8 cellular contexts compared by ENCODE assay signal in the genomic region with DNA sequence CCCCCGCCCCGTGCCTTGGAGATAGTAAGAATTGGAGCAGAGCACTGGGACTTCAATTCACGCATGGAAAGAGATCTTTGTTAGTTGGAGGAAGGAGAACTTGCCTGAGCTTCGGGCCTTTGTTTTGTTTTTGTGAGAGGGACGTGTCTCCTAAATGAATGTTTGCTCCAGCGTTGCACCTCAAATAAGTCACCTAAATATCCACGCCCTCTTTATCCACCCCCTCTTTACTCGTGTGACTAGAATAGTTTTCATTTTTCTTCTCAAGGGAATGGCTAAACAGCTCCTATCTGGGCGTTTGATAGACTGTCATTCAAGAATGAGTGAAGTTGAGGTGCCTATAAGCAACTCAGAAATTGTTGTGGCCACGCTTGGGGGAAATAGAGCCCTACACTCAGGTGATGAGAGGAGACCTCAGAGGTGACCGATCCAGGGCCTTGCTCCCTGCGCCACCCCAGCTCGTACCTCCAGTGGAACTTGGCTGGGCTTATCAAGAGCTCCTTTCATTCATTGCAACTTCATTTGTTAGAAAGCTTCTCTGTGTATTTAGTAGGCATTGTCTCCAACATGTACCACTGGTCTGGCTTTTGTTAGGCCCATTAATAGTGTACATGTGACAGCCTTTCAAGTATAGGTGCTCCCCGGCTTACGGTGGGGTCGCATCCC. TPM values are rescaled to one million over a fixed set of nuclear protein-coding genes. Genes with fewer than 3 reads are reported as not detected.
DNase-seq lines count a peak whose midpoint lies in the region; ATAC-seq and TF ChIP-seq lines count a peak whose summit lies in the region.

No MANE protein-coding gene starts in this region.

- H3K27ac ChIP-seq in ascending aorta (no peak overlapping the region), left lung (peak overlapping the region in 1 of 2 donors; percentile 84), testis (peak overlapping the region in 1 of 2 donors; percentile 92)

- H3K36me3 ChIP-seq in ascending aorta (no peaks in the 10 kb centered on the region), left lung (no peaks in the 10 kb centered on the region), testis (ENCODE audit: low read depth, missing control alignments) (no peaks in the 10 kb centered on the region)

- no peak for TF ChIP-seq POLR2A in testis (IDR thresholded peaks at IDR 0.05)

- DNase-seq in activated CD4-positive, alpha-beta T cell treated with anti-CD3 and anti-CD28 coated beads, Interleukin-2, amount 10 ng/mL, durations not matched to agents 7 days and 5 days = no peak
- DNase-seq in activated CD4-positive, alpha-beta T cell treated with anti-CD3 and anti-CD28 coated beads for 1 hour = no peak
- DNase-seq in ascending aorta (ENCODE audit: low spot score in 2 of 2) = no peak
- DNase-seq in left lung = no peak
- DNase-seq in testis = no peak

- H3K4me3 ChIP-seq in ascending aorta (peak overlapping the region; percentile 82 to 89), left lung (peak overlapping the region; percentile 67 to 76), testis (peak overlapping the region; percentile 87 to 94)

- no peaks in the 10 kb centered on the region for H3K27me3 ChIP-seq in ascending aorta
- H3K27me3 ChIP-seq in left lung = no peaks in the 10 kb centered on the region
- no peaks in the 10 kb centered on the region for H3K27me3 ChIP-seq in testis

- intact Hi-C loops in ascending aorta (cut with DNase I) = no loop called here
- intact Hi-C loops in left lung (cut with DNase I) = no loop called here
- intact Hi-C loops in testis (cut with DNase I; ENCODE audit: low total_unique reads) = no loop called here

- no peaks in the 10 kb centered on the region for H3K9me3 Mint-ChIP-seq in activated CD4-positive, alpha-beta T cell treated with anti-CD3 and anti-CD28 coated beads, Interleukin-2, amount 10 ng/mL, durations not matched to agents 7 days and 5 days

- H3K4me1 ChIP-seq in ascending aorta (peaks cover 4 to 20% of the 10 kb centered on the region in 2 donors), left lung (peaks cover 7 to 39% of the 10 kb centered on the region in 2 donors), testis (peaks cover 28% of the 10 kb centered on the region)

- H3K4me3 Mint-ChIP-seq in activated CD4-positive, alpha-beta T cell treated with anti-CD3 and anti-CD28 coated beads, Interleukin-2, amount 10 ng/mL, durations not matched to agents 7 days and 5 days = peak overlapping the region; percentile 88

- H3K9me3 ChIP-seq in ascending aorta (no peaks in the 10 kb centered on the region), left lung (no peaks in the 10 kb centered on the region), testis (no peaks in the 10 kb centered on the region)

- H3K36me3 Mint-ChIP-seq in activated CD4-positive, alpha-beta T cell treated with anti-CD3 and anti-CD28 coated beads, Interleukin-2, amount 10 ng/mL, durations not matched to agents 7 days and 5 days (ENCODE audit: low read depth) = peaks cover 17% of the 10 kb centered on the region

- peak overlapping the region; percentile 95 for H3K27ac Mint-ChIP-seq in activated CD4-positive, alpha-beta T cell treated with anti-CD3 and anti-CD28 coated beads, Interleukin-2, amount 10 ng/mL, durations not matched to agents 7 days and 5 days

- peaks cover 56% of the 10 kb centered on the region for H3K4me1 Mint-ChIP-seq in activated CD4-positive, alpha-beta T cell treated with anti-CD3 and anti-CD28 coated beads, Interleukin-2, amount 10 ng/mL, durations not matched to agents 7 days and 5 days

- POLR2A ChIA-PET in activated CD4-positive, alpha-beta T cell treated with anti-CD3 and anti-CD28 coated beads, Interleukin-2, amount 10 ng/mL, durations not matched to agents 7 days and 5 days (lab: Charles Lee) = no interaction called here

- 18 to 19% methylated on average over 16 of the region's 16 CpGs for WGBS in testis, 2 donors

- TF ChIP-seq CTCF in ascending aorta (IDR thresholded peaks at IDR 0.05) (no peak), left lung (IDR thresholded peaks at IDR 0.05) (no peak), testis (IDR thresholded peaks at IDR 0.05) (no peak)

- CTCF ChIA-PET in activated CD4-positive, alpha-beta T cell treated with anti-CD3 and anti-CD28 coated beads, Interleukin-2, amount 10 ng/mL, durations not matched to agents 7 days and 5 days (lab: Charles Lee) = interaction anchor here (1.0 to 9.8 kb wide), 3 partner anchors 10 to 172 kb away, joined by 3 to 93 read pairs (median 3); partner anchors contain the start of gene LKAAEAR1

- ATAC-seq in left lung = peak; percentile 2
- ATAC-seq in GM19324 (IDR thresholded peaks at IDR 0.05; ENCODE audit: low FRiP score, unreplicated experiment) = no peak
- no peak for ATAC-seq in HG02840 (IDR thresholded peaks at IDR 0.05; ENCODE audit: low FRiP score, unreplicated experiment)
- no peak for ATAC-seq in activated CD4-positive, CD25-positive, alpha-beta regulatory T cell treated with anti-CD3 and anti-CD28 coated beads, Interleukin-2, amount 50 U/mL, for 24 hours

- H3K27me3 Mint-ChIP-seq in activated CD4-positive, alpha-beta T cell treated with anti-CD3 and anti-CD28 coated beads, Interleukin-2, amount 10 ng/mL, durations not matched to agents 7 days and 5 days = peaks cover 5% of the 10 kb centered on the region

RNA-seq across cellular contexts. Expression of gene PCMTD2, which starts 0.9 kb away (rescaled TPM):
- 10 to 100 TPM; 68.4 to 69.3 TPM for total RNA-seq in activated CD4-positive, alpha-beta T cell treated with anti-CD3 and anti-CD28 coated beads, Interleukin-2, amount 10 ng/mL, durations not matched to agents 7 days and 5 days
- 30.3 TPM for total RNA-seq in ascending aorta
- 10 to 100 TPM; 31.6 to 32.6 TPM for total RNA-seq in left lung
- 100 to 1,000 TPM in 1 of 2 donors, 10 to 100 TPM in 1; 96.4 to 156 TPM for total RNA-seq in testis
- polyA plus RNA-seq in testis (ENCODE audit: insufficient read depth, low read depth, low replicate concordance) = 57.6 TPM
